In the genomic region with DNA sequence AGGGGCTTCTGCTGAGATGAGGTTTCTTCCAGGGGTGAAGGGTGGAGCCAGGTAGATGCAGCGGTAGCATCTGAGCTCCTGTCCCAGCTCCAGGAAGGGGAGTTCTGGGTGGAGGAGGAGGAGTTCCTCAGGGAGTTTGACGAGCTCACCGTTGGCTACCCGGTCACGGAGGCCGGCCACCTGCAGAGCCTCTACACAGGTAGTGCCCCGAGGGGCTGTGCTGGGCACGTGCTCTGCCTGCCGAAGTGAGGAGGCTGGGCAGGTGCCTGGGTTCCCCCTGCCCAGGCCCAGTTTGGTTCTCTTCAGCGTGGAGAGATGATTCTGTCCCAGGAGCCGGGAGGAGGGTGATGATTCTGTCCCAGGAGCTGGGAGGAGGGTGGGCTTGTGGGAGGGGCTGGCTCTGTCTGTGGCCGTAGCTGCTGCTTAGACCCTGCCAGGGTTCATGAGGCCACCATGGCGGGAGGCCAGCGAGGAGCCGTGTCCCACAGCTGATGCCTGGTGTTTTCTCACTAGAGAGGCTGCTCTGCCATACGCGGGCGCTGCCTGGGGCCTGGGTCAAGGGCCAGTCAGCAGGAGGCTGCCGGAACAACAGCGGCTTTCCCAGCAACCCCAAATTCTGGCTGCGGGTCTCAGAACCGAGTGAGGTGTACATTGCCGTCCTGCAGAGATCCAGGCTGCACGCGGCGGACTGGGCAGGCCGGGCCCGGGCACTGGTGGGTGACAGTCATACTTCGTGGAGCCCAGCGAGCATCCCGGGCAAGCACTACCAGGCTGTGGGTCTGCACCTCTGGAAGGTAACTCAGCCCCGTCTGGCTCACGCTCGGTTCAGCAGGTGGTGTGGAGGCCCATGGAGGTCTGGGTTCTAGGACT, we compare ENCODE assay signal across 17 cellular contexts. TPM values are rescaled to one million over a fixed set of nuclear protein-coding genes. Genes with fewer than 3 reads are reported as not detected.
DNase-seq lines count a peak whose midpoint lies in the region; ATAC-seq and TF ChIP-seq lines count a peak whose summit lies in the region.
"Had no signal": no experiment of that assay in that cellular context is flagged by ENCODE, and none has a peak within 500 bp of the region (broad histone marks: within the 10 kb centered on the region; RNA-seq: fewer than 3 reads in every experiment).

No MANE protein-coding gene starts in this region.

- H3K9me3 Mint-ChIP-seq in dendritic cell treated with granulocyte-macrophage colony-stimulating factor and Interleukin-4, amounts not matched to agents 40 ng/mL and 50 ng/mL, for 4 days = no peaks in the 10 kb centered on the region
- H3K9me3 Mint-ChIP-seq in stimulated activated effector memory CD8-positive, alpha-beta T cell treated with anti-CD3 and anti-CD28 coated beads, Interleukin-12 subunit alpha, Interleukin-12 subunit beta, amount 100 ng/mL, for 72 hours = no peaks in the 10 kb centered on the region
- H3K9me3 Mint-ChIP-seq: activated naive CD4-positive, alpha-beta T cell treated with anti-CD3 and anti-CD28 coated beads, Interleukin-2, amount 50 U/mL, for 72 hours; T-cell had no signal

- ATAC-seq in left lung = no peak
- no peak for ATAC-seq in stimulated activated effector memory CD8-positive, alpha-beta T cell treated with anti-CD3 and anti-CD28 coated beads, Interleukin-12 subunit alpha, Interleukin-12 subunit beta, amount 100 ng/mL, for 72 hours

- no peaks in the 10 kb centered on the region for H3K27me3 Mint-ChIP-seq in dendritic cell treated with granulocyte-macrophage colony-stimulating factor and Interleukin-4, amounts not matched to agents 40 ng/mL and 50 ng/mL, for 4 days
- H3K27me3 Mint-ChIP-seq: T-cell had no signal

- peak; percentile 13 for DNase-seq in activated CD8-positive, alpha-beta memory T cell treated with anti-CD3 and anti-CD28 coated beads, Interleukin-2, amount 50 U/mL, for 4 hours
- DNase-seq in activated CD8-positive, alpha-beta memory T cell treated with anti-CD3 and anti-CD28 coated beads, Interleukin-2, amount 50 U/mL, for 48 hours = no peak
- DNase-seq in left lung (peak; percentile 28 to 72), pons (ENCODE audit: low spot score) (no peak), DMS79 treated with DMSO at 0.1 percent for 48 hours (lab: John Stamatoyannopoulos, UW) (no peak), putamen (ENCODE audit: low spot score) (no peak)
- no peak for DNase-seq in stimulated activated effector memory CD8-positive, alpha-beta T cell treated with anti-CD3 and anti-CD28 coated beads, Interleukin-12 subunit alpha, Interleukin-12 subunit beta, amount 100 ng/mL, for 72 hours (ENCODE audit: low spot score in 2 of 2)
- DNase-seq: activated CD4-positive, alpha-beta T cell treated with anti-CD3 and anti-CD28 coated beads, Interleukin-2, amount 50 U/mL, for 4 hours; NCI-H1930; NCI-H510A; stomach had no signal

- H3K4me3 ChIP-seq in left lung = no peak overlapping the region
- H3K4me3 ChIP-seq: breast epithelium, stomach had no signal

- intact Hi-C loops in dendritic cell treated with granulocyte-macrophage colony-stimulating factor and Interleukin-4, amounts not matched to agents 40 ng/mL and 50 ng/mL, for 4 days (cut with micrococcal nuclease) = loop anchor here (10.0 kb wide), 1 partner anchor 110 kb away; no protein-coding TSS in a partner anchor
- intact Hi-C loops in left lung (cut with DNase I) = no loop called here

- no peaks in the 10 kb centered on the region for H3K27me3 ChIP-seq in left lung
- H3K27me3 ChIP-seq: breast epithelium, stomach had no signal

- peaks cover 100% of the 10 kb centered on the region for H3K36me3 Mint-ChIP-seq in dendritic cell treated with granulocyte-macrophage colony-stimulating factor and Interleukin-4, amounts not matched to agents 40 ng/mL and 50 ng/mL, for 4 days (ENCODE audit: low read depth)
- H3K36me3 Mint-ChIP-seq in stimulated activated effector memory CD8-positive, alpha-beta T cell treated with anti-CD3 and anti-CD28 coated beads, Interleukin-12 subunit alpha, Interleukin-12 subunit beta, amount 100 ng/mL, for 72 hours = peaks cover 22% of the 10 kb centered on the region
- H3K36me3 Mint-ChIP-seq: activated naive CD4-positive, alpha-beta T cell treated with anti-CD3 and anti-CD28 coated beads, Interleukin-2, amount 50 U/mL, for 72 hours; T-cell had no signal

- H3K9me3 ChIP-seq in left lung = no peaks in the 10 kb centered on the region
- H3K9me3 ChIP-seq: breast epithelium, stomach had no signal

- peak overlapping the region; percentile 34 for H3K27ac Mint-ChIP-seq in dendritic cell treated with granulocyte-macrophage colony-stimulating factor and Interleukin-4, amounts not matched to agents 40 ng/mL and 50 ng/mL, for 4 days
- H3K27ac Mint-ChIP-seq in stimulated activated effector memory CD8-positive, alpha-beta T cell treated with anti-CD3 and anti-CD28 coated beads, Interleukin-12 subunit alpha, Interleukin-12 subunit beta, amount 100 ng/mL, for 72 hours = peak overlapping the region; percentile 75
- H3K27ac Mint-ChIP-seq: activated naive CD4-positive, alpha-beta T cell treated with anti-CD3 and anti-CD28 coated beads, Interleukin-2, amount 50 U/mL, for 72 hours; T-cell had no signal

- H3K4me1 Mint-ChIP-seq in dendritic cell treated with granulocyte-macrophage colony-stimulating factor and Interleukin-4, amounts not matched to agents 40 ng/mL and 50 ng/mL, for 4 days (ENCODE audit: low read depth) = peaks cover 14% of the 10 kb centered on the region
- H3K4me1 Mint-ChIP-seq in stimulated activated effector memory CD8-positive, alpha-beta T cell treated with anti-CD3 and anti-CD28 coated beads, Interleukin-12 subunit alpha, Interleukin-12 subunit beta, amount 100 ng/mL, for 72 hours = peaks cover 6% of the 10 kb centered on the region

- H3K36me3 ChIP-seq in left lung = peaks cover 0 to 99% of the 10 kb centered on the region in 2 donors
- H3K36me3 ChIP-seq: breast epithelium had no signal

- no peaks in the 10 kb centered on the region for H3K4me1 ChIP-seq in left lung

- H3K4me3 Mint-ChIP-seq in dendritic cell treated with granulocyte-macrophage colony-stimulating factor and Interleukin-4, amounts not matched to agents 40 ng/mL and 50 ng/mL, for 4 days = no peak overlapping the region
- no peak overlapping the region for H3K4me3 Mint-ChIP-seq in stimulated activated effector memory CD8-positive, alpha-beta T cell treated with anti-CD3 and anti-CD28 coated beads, Interleukin-12 subunit alpha, Interleukin-12 subunit beta, amount 100 ng/mL, for 72 hours
- H3K4me3 Mint-ChIP-seq: T-cell had no signal

- no peak for TF ChIP-seq CTCF in left lung (IDR thresholded peaks at IDR 0.05)

- H3K27ac ChIP-seq in left lung = no peak overlapping the region
- H3K27ac ChIP-seq: breast epithelium, epithelial cell of prostate had no signal

RNA-seq across cellular contexts. Expression of a gene that starts 8.2 kb away (rescaled TPM):
- total RNA-seq in left lung = 10 to 100 TPM; 31.2 to 31.9 TPM

RNA-seq across cellular contexts. Expression of a gene that starts 26.5 kb away (rescaled TPM):
- 10 to 100 TPM; 89.3 to 99.2 TPM for total RNA-seq in left lung

RNA-seq across cellular contexts. Expression of a gene that starts 30.5 kb away (rescaled TPM):
- 1 to 10 TPM; 1.1 to 6.0 TPM for total RNA-seq in left lung
- total RNA-seq: H1 had no signal

RNA-seq across cellular contexts. Expression of a gene that starts 34.6 kb away (rescaled TPM):
- 1 to 10 TPM; 2.4 to 3.5 TPM for total RNA-seq in left lung

RNA-seq across cellular contexts. Expression of a gene that starts 37.0 kb away (rescaled TPM):
- total RNA-seq in left lung = 10 to 100 TPM; 11.8 to 20.1 TPM

Comparison
In these comparisons a context has a peak if more than half of its experiments do, and no peak if none do; other contexts are left out.
1. DNase-seq: peak in activated CD8-positive, alpha-beta memory T cell treated with anti-CD3 and anti-CD28 coated beads, Interleukin-2, amount 50 U/mL, for 4 hours (single experiment) and left lung (2 of 2); none in activated CD8-positive, alpha-beta memory T cell treated with anti-CD3 and anti-CD28 coated beads, Interleukin-2, amount 50 U/mL, for 48 hours (single experiment), stimulated activated effector memory CD8-positive, alpha-beta T cell treated with anti-CD3 and anti-CD28 coated beads, Interleukin-12 subunit alpha, Interleukin-12 subunit beta, amount 100 ng/mL, for 72 hours (0 of 2), pons (single experiment), DMS79 treated with DMSO at 0.1 percent for 48 hours (single experiment) and putamen (single experiment).